11 cellular contexts compared by ENCODE assay signal in genomic region chr10:87546221-87546620, GRCh38. TPM values are rescaled to one million over a fixed set of nuclear protein-coding genes. Genes with fewer than 3 reads are reported as not detected.
A peak's percentile ranks its signal among the peaks of the same experiment; 100 is the strongest.
DNase-seq lines count a peak whose midpoint lies in the region; ATAC-seq and TF ChIP-seq lines count a peak whose summit lies in the region.
"Had no signal": no experiment of that assay in that cellular context is flagged by ENCODE, and none has a peak within 500 bp of the region (broad histone marks: within the 10 kb centered on the region; RNA-seq: fewer than 3 reads in every experiment).

No MANE protein-coding gene starts in this region.

- peaks cover 31% of the 10 kb centered on the region for H3K36me3 ChIP-seq in KOPT-K1 (ENCODE audit: insufficient read depth, low read length)
- H3K36me3 ChIP-seq: ovary had no signal

- peak overlapping the region; percentile 19 for H3K27ac ChIP-seq in KOPT-K1 (ENCODE audit: low read depth, low read length, poor library complexity, severe bottlenecking)
- H3K27ac ChIP-seq: ovary, tibial nerve had no signal

- H3K9me3 Mint-ChIP-seq in activated CD8-positive, alpha-beta T cell treated with anti-CD3 and anti-CD28 coated beads for 36 hours = peaks cover 18% of the 10 kb centered on the region
- H3K9me3 Mint-ChIP-seq in memory B cell (peaks cover 6% of the 10 kb centered on the region), osteocyte (ENCODE audit: unreplicated experiment) (peaks cover 17% of the 10 kb centered on the region)

- H3K4me1 Mint-ChIP-seq in activated CD8-positive, alpha-beta T cell treated with anti-CD3 and anti-CD28 coated beads for 36 hours (ENCODE audit: low read depth) = peaks cover 20% of the 10 kb centered on the region
- H3K4me1 Mint-ChIP-seq in memory B cell (peaks cover 6% of the 10 kb centered on the region), osteocyte (ENCODE audit: unreplicated experiment) (peaks cover 37% of the 10 kb centered on the region)

- POLR2A ChIA-PET in activated CD8-positive, alpha-beta T cell treated with anti-CD3 and anti-CD28 coated beads for 36 hours (lab: Charles Lee) = no interaction called here

- intact Hi-C loops in activated CD8-positive, alpha-beta T cell treated with anti-CD3 and anti-CD28 coated beads for 36 hours (cut with micrococcal nuclease) = no loop called here
- intact Hi-C loops in Right ventricle myocardium superior (cut with DNase I) = no loop called here

- peaks cover 26% of the 10 kb centered on the region for H3K9me3 ChIP-seq in KOPT-K1 (ENCODE audit: insufficient read depth, low read length, poor library complexity, severe bottlenecking)

- peaks cover 31% of the 10 kb centered on the region for H3K36me3 Mint-ChIP-seq in activated CD8-positive, alpha-beta T cell treated with anti-CD3 and anti-CD28 coated beads for 36 hours (ENCODE audit: low read depth)
- H3K36me3 Mint-ChIP-seq in memory B cell (peaks cover 28% of the 10 kb centered on the region), osteocyte (ENCODE audit: unreplicated experiment) (peaks cover 33% of the 10 kb centered on the region)

- no peaks in the 10 kb centered on the region for H3K27me3 Mint-ChIP-seq in activated CD8-positive, alpha-beta T cell treated with anti-CD3 and anti-CD28 coated beads for 36 hours
- H3K27me3 Mint-ChIP-seq in memory B cell (no peaks in the 10 kb centered on the region), osteocyte (ENCODE audit: unreplicated experiment) (no peaks in the 10 kb centered on the region)

- CTCF ChIA-PET in activated CD8-positive, alpha-beta T cell treated with anti-CD3 and anti-CD28 coated beads for 36 hours (lab: Charles Lee) = no interaction called here

- TF ChIP-seq CTCF in activated CD8-positive, alpha-beta T cell treated with anti-CD3 and anti-CD28 coated beads for 36 hours (IDR thresholded peaks at IDR 0.05) = no peak
- no peak for TF ChIP-seq CTCF in osteocyte (IDR thresholded peaks at IDR 0.05)

- ATAC-seq in activated CD8-positive, alpha-beta T cell treated with anti-CD3 and anti-CD28 coated beads for 36 hours = peak; percentile 66
- ATAC-seq in memory B cell (ENCODE audit: low read depth) = no peak
- ATAC-seq in Right ventricle myocardium superior (ENCODE audit: poor library complexity) = no peak
- ATAC-seq in activated CD4-positive, CD25-positive, alpha-beta regulatory T cell treated with anti-CD3 and anti-CD28 coated beads, Interleukin-2, amount 50 U/mL, for 24 hours = no peak
- ATAC-seq in HG03097 (IDR thresholded peaks at IDR 0.05; ENCODE audit: low FRiP score, unreplicated experiment) = no peak

- H3K4me3 Mint-ChIP-seq in activated CD8-positive, alpha-beta T cell treated with anti-CD3 and anti-CD28 coated beads for 36 hours = no peak overlapping the region
- H3K4me3 Mint-ChIP-seq in memory B cell (no peak overlapping the region), osteocyte (ENCODE audit: unreplicated experiment) (no peak overlapping the region)

- H3K27ac Mint-ChIP-seq in activated CD8-positive, alpha-beta T cell treated with anti-CD3 and anti-CD28 coated beads for 36 hours = no peak overlapping the region
- peak overlapping the region; percentile 45 for H3K27ac Mint-ChIP-seq in memory B cell
- no peak overlapping the region for H3K27ac Mint-ChIP-seq in osteocyte (ENCODE audit: unreplicated experiment)

- peak; percentile 95 for DNase-seq in EH (ENCODE audit: low read depth)
- peak; percentile 40 for DNase-seq in activated CD8-positive, alpha-beta T cell treated with anti-CD3 and anti-CD28 coated beads for 36 hours
- no peak for DNase-seq in memory B cell (ENCODE audit: low spot score in 2 of 2)
- no peak for DNase-seq in Right ventricle myocardium superior
- DNase-seq in osteocyte (ENCODE audit: extremely low spot score, unreplicated experiment) = no peak
- DNase-seq: stimulated activated CD4-positive, alpha-beta T cell treated with anti-CD3 and anti-CD28 coated beads, Interleukin-4, amount 100 ng/mL, for 4 hours had no signal

RNA-seq across cellular contexts. Expression of gene MINPP1, which starts 41.5 kb away (rescaled TPM):
- total RNA-seq in activated CD8-positive, alpha-beta T cell treated with anti-CD3 and anti-CD28 coated beads for 36 hours = 1 to 10 TPM; 6.0 to 7.1 TPM
- total RNA-seq in Right ventricle myocardium superior (5.5 TPM), osteocyte (22.9 and 24.9 TPM in 2 replicates)

Comparison
In these comparisons a context has a peak if more than half of its experiments do, and no peak if none do; other contexts are left out.
1. DNase-seq: peak in EH (single experiment) and activated CD8-positive, alpha-beta T cell treated with anti-CD3 and anti-CD28 coated beads for 36 hours (single experiment); none in memory B cell (0 of 2), Right ventricle myocardium superior (single experiment) and osteocyte (single experiment).